ENCODE assay signal across 18 cellular contexts in genomic region chr5:106966686-106967315, GRCh38.
"Had no signal": no experiment of that assay in that cellular context is flagged by ENCODE, and none has a peak within 500 bp of the region (broad histone marks: within the 10 kb centered on the region; RNA-seq: fewer than 3 reads in every experiment).

No MANE protein-coding gene starts in this region.

- H3K4me3 ChIP-seq: colonic mucosa, gastroesophageal sphincter, left lung, mucosa of descending colon, stomach, testis, upper lobe of right lung had no signal

- DNase-seq: activated CD4-positive, alpha-beta T cell treated with anti-CD3 and anti-CD28 coated beads, Interleukin-2, amount 50 U/mL, for 1 hour; activated naive CD4-positive, alpha-beta T cell treated with Interleukin-2 at 50 U/mL for 16 hours; caudate nucleus; colonic mucosa; effector CD8-positive, alpha-beta T cell; left lung; mammary epithelial cell; mucosa of descending colon; naive thymus-derived CD4-positive, alpha-beta T cell; stimulated activated CD4-positive, alpha-beta T cell treated with anti-CD3 and anti-CD28 coated beads, Interleukin-12 subunit alpha, Interleukin-12 subunit beta, amount 100 ng/mL, for 4 hours; stimulated activated CD4-positive, alpha-beta T cell treated with anti-CD3 and anti-CD28 coated beads, Interleukin-2, amount 100 ng/mL, for 24 hours; stomach; testis; upper lobe of right lung had no signal

- H3K36me3 Mint-ChIP-seq: naive thymus-derived CD4-positive, alpha-beta T cell had no signal

- H3K79me2 ChIP-seq: parathyroid adenoma had no signal

- H3K27me3 Mint-ChIP-seq: naive thymus-derived CD4-positive, alpha-beta T cell had no signal

- H3K27ac Mint-ChIP-seq: naive thymus-derived CD4-positive, alpha-beta T cell; T-helper 2 cell treated with Interferon-gamma antibody and Interleukin-4, amounts not matched to agents 5 μg/mL and 100 μg/mL, for 36 hours had no signal

- H3K27ac ChIP-seq: colonic mucosa, gastroesophageal sphincter, left lung, parathyroid adenoma, stomach, testis, upper lobe of right lung had no signal

- H3K9ac ChIP-seq: parathyroid adenoma had no signal

- H3K4me3 Mint-ChIP-seq: naive thymus-derived CD4-positive, alpha-beta T cell; T-helper 2 cell treated with Interferon-gamma antibody and Interleukin-4, amounts not matched to agents 5 μg/mL and 100 μg/mL, for 36 hours had no signal

- H3K4me1 ChIP-seq: colonic mucosa, gastroesophageal sphincter, left lung, parathyroid adenoma, testis, upper lobe of right lung had no signal

- H3K36me3 ChIP-seq: colonic mucosa, gastroesophageal sphincter, left lung, stomach, upper lobe of right lung had no signal

- H3K27me3 ChIP-seq: colonic mucosa, gastroesophageal sphincter, left lung, stomach, testis, upper lobe of right lung had no signal

- H2AFZ ChIP-seq: parathyroid adenoma had no signal

- H3K4me1 Mint-ChIP-seq: naive thymus-derived CD4-positive, alpha-beta T cell had no signal

- ATAC-seq: activated CD4-positive, CD25-positive, alpha-beta regulatory T cell treated with anti-CD3 and anti-CD28 coated beads, Interleukin-2, amount 50 U/mL, for 24 hours; gastroesophageal sphincter; left lung; mucosa of descending colon; naive thymus-derived CD4-positive, alpha-beta T cell; upper lobe of right lung had no signal

- H3K9me3 ChIP-seq: colonic mucosa, gastroesophageal sphincter, left lung, mucosa of descending colon, stomach, testis, upper lobe of right lung had no signal
